Comparison of ENCODE assay signal across 21 cellular contexts in the genomic region with DNA sequence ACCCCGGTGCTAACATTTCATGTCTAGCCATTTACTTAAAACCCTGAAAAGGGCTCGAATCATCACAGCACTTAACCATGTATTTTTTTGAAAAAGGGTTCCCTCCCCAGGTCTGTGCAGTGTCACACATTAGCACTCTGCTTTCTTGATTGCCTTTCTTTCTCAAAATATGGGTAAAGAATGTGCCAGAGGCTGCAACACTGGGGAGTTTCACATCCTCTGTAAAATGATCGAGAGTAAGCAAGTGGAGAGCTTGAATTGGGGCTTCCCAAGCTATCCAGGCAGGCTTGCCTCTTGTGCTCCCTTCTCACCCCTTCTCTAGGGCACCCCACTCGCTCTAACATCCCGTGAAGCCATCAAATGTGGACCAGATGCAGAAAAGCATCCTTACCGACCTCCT.
A peak's percentile ranks its signal among the peaks of the same experiment; 100 is the strongest.
DNase-seq lines count a peak whose midpoint lies in the region; ATAC-seq and TF ChIP-seq lines count a peak whose summit lies in the region.
"Had no signal": no experiment of that assay in that cellular context is flagged by ENCODE, and none has a peak within 500 bp of the region (broad histone marks: within the 10 kb centered on the region; RNA-seq: fewer than 3 reads in every experiment).

No MANE protein-coding gene starts in this region.

- H3K36me3 Mint-ChIP-seq in memory B cell (no peaks in the 10 kb centered on the region), natural killer cell (no peaks in the 10 kb centered on the region)
- H3K36me3 Mint-ChIP-seq: CD4-positive, alpha-beta memory T cell had no signal

- peak; percentile 53 for ATAC-seq in GM18858 (IDR thresholded peaks at IDR 0.05; ENCODE audit: unreplicated experiment)
- peak; percentile 60 for ATAC-seq in HG02852 (IDR thresholded peaks at IDR 0.05; ENCODE audit: unreplicated experiment)
- ATAC-seq in memory B cell (ENCODE audit: low read depth) = peak; percentile 31
- ATAC-seq in natural killer cell = no peak
- ATAC-seq: A549, HepG2 had no signal

- no peaks in the 10 kb centered on the region for H3K79me2 ChIP-seq in OCI-LY3 (ENCODE audit: low read length)

- H3K9me3 ChIP-seq in OCI-LY3 (ENCODE audit: insufficient read depth, low read length) = no peaks in the 10 kb centered on the region
- H3K9me3 ChIP-seq: A549, MG63 had no signal

- peak overlapping the region; percentile 26 for H2AFZ ChIP-seq in OCI-LY3 (ENCODE audit: low read depth, low read length)

- intact Hi-C loops in natural killer cell (cut with micrococcal nuclease) = no loop called here

- H3K4me1 ChIP-seq in OCI-LY3 (ENCODE audit: low read length) = peaks cover 13% of the 10 kb centered on the region
- H3K4me1 ChIP-seq: A549 had no signal

- no peaks in the 10 kb centered on the region for H3K27me3 Mint-ChIP-seq in memory B cell
- peaks cover 6 to 10% of the 10 kb centered on the region in 2 donors for H3K27me3 Mint-ChIP-seq in natural killer cell (ENCODE audit: low read depth in 2 of 2)
- H3K27me3 Mint-ChIP-seq: CD4-positive, alpha-beta memory T cell had no signal

- H3K4me3 Mint-ChIP-seq in memory B cell = no peak overlapping the region
- no peak overlapping the region for H3K4me3 Mint-ChIP-seq in natural killer cell
- H3K4me3 Mint-ChIP-seq: CD4-positive, alpha-beta memory T cell had no signal

- DNase-seq in memory B cell (ENCODE audit: low spot score in 2 of 2) = no peak
- no peak for DNase-seq in natural killer cell
- no peak for DNase-seq in KBM-7
- no peak for DNase-seq in DMS153 treated with DMSO at 0.1 percent for 48 hours (lab: John Stamatoyannopoulos, UW; ENCODE audit: unreplicated experiment)
- no peak for DNase-seq in GM19240 (ENCODE audit: insufficient read length, low spot score)
- DNase-seq: Calu3; CD4-positive, alpha-beta memory T cell; DMS53; MG63; NCI-H1092 treated with DMSO at 0.1 percent for 48 hours; NCI-H146; NCI-H2029 treated with DMSO at 0.1 percent for 48 hours; NCI-H2171; NCI-H526 treated with DMSO at 0.1 percent for 48 hours; SHP77 had no signal

- H3K36me3 ChIP-seq in OCI-LY3 (replicated peaks; ENCODE audit: low read depth, low read length) = no peaks in the 10 kb centered on the region
- H3K36me3 ChIP-seq: MG63 had no signal

- H3K27me3 ChIP-seq in OCI-LY3 (ENCODE audit: low read depth, low read length) = peaks cover 4% of the 10 kb centered on the region; the same call in 1 of the 2 replicates
- H3K27me3 ChIP-seq: MG63 had no signal

- H3K4me1 Mint-ChIP-seq in memory B cell (peaks cover 11% of the 10 kb centered on the region), natural killer cell (no peaks in the 10 kb centered on the region)
- H3K4me1 Mint-ChIP-seq: CD4-positive, alpha-beta memory T cell had no signal

- no peak overlapping the region for H3K27ac ChIP-seq in OCI-LY3 (ENCODE audit: low read length)
- H3K27ac ChIP-seq: A549, SK-N-MC had no signal

- H3K4me3 ChIP-seq in OCI-LY3 (ENCODE audit: low read length) = peak overlapping the region; percentile 6; the same call in 1 of the 2 replicates
- H3K4me3 ChIP-seq: A549, MG63, SK-N-MC had no signal

- H3K9ac ChIP-seq in OCI-LY3 (ENCODE audit: low read length) = peak overlapping the region; percentile 2; the same call in 1 of the 2 replicates

- H3K4me2 ChIP-seq in OCI-LY3 (ENCODE audit: low read length) = peak overlapping the region; percentile 42
- H3K4me2 ChIP-seq: A549 had no signal

- no peak overlapping the region for H3K27ac Mint-ChIP-seq in memory B cell
- H3K27ac Mint-ChIP-seq in natural killer cell = no peak overlapping the region
- H3K27ac Mint-ChIP-seq: CD4-positive, alpha-beta memory T cell had no signal

- no peak for TF ChIP-seq CTCF in OCI-LY3 (IDR thresholded peaks at IDR 0.05; ENCODE audit: low read depth, low read length)
- TF ChIP-seq CTCF in natural killer cell (IDR thresholded peaks at IDR 0.05) = no peak

- H3K9me3 Mint-ChIP-seq in memory B cell (no peaks in the 10 kb centered on the region), natural killer cell (peaks cover 2 to 3% of the 10 kb centered on the region in 2 donors)

- no peaks in the 10 kb centered on the region for H4K20me1 ChIP-seq in OCI-LY3 (ENCODE audit: insufficient read depth, low read length)

- in situ Hi-C loops in KBM-7 (cut with MboI; ENCODE audit: low pct_unique_long_range_greater_than_20kb, low sequenced_read_pairs) = no loop called here

Comparison
In these comparisons a context has a peak if more than half of its experiments do, and no peak if none do; other contexts are left out.
1. ATAC-seq: peak in GM18858 (single experiment), HG02852 (single experiment) and memory B cell (single experiment); none in natural killer cell (0 of 3).